In genomic region chr5:108747111-108748009, GRCh38 we compare ENCODE assay signal across 8 cellular contexts. TPM values are rescaled to one million over a fixed set of nuclear protein-coding genes. Genes with fewer than 3 reads are reported as not detected.
DNase-seq lines count a peak whose midpoint lies in the region; ATAC-seq and TF ChIP-seq lines count a peak whose summit lies in the region.

Gene FER, plus strand, starts transcription at chr5:108747897. Its CDS starts 50,286 bp downstream, at chr5:108798183.

- H3K27me3 Mint-ChIP-seq in activated CD8-positive, alpha-beta T cell treated with anti-CD3 and anti-CD28 coated beads for 36 hours: peaks cover 3% of the 10 kb centered on the region

- no peaks in the 10 kb centered on the region for H3K36me3 ChIP-seq in muscle layer of colon (ENCODE audit: insufficient read depth, low read length)

- H3K4me1 ChIP-seq in muscle layer of colon (ENCODE audit: insufficient read depth, low read length): no peaks in the 10 kb centered on the region

- intact Hi-C loops in activated CD8-positive, alpha-beta T cell treated with anti-CD3 and anti-CD28 coated beads for 36 hours (cut with micrococcal nuclease): loop anchor here (5.0 kb wide), 1 partner anchor 665 kb away; no protein-coding TSS in a partner anchor

- H3K27me3 ChIP-seq in muscle layer of colon (ENCODE audit: control insufficient read depth in 1 of 2, insufficient read depth in 2 of 2, low read length in 2 of 2): no peaks in the 10 kb centered on the region

- H3K9me3 ChIP-seq in muscle layer of colon (ENCODE audit: low read length): no peaks in the 10 kb centered on the region

- H3K4me1 Mint-ChIP-seq in activated CD8-positive, alpha-beta T cell treated with anti-CD3 and anti-CD28 coated beads for 36 hours (ENCODE audit: low read depth): peaks cover 16% of the 10 kb centered on the region

- CTCF ChIA-PET in activated CD8-positive, alpha-beta T cell treated with anti-CD3 and anti-CD28 coated beads for 36 hours (lab: Charles Lee): no interaction called here

- H3K36me3 Mint-ChIP-seq in activated CD8-positive, alpha-beta T cell treated with anti-CD3 and anti-CD28 coated beads for 36 hours (ENCODE audit: low read depth): no peaks in the 10 kb centered on the region

- H3K4me3 Mint-ChIP-seq in activated CD8-positive, alpha-beta T cell treated with anti-CD3 and anti-CD28 coated beads for 36 hours: peak within 1 kb of the TSS; percentile 85

- peak within 1 kb of the TSS; percentile 59 for H3K4me3 ChIP-seq in LNCaP clone FGC (ENCODE audit: low read depth, low read length)
- H3K4me3 ChIP-seq in epithelial cell of esophagus (ENCODE audit: low read length): peak within 1 kb of the TSS; percentile 88
- peak within 1 kb of the TSS; percentile 97 to 99 for H3K4me3 ChIP-seq in muscle layer of colon (ENCODE audit: low read depth in 1 of 2, low read length in 2 of 2)

- DNase-seq in GDM1 (lab: John Stamatoyannopoulos, UW) (peak; percentile 25), H4 (ENCODE audit: low spot score) (peak; percentile 60), LNCaP clone FGC (ENCODE audit: low read depth) (no peak), epithelial cell of esophagus (ENCODE audit: low read depth) (peak; percentile 96), NCI-H2196 (lab: John Stamatoyannopoulos, UW; ENCODE audit: unreplicated experiment) (no peak)
- peak; percentile 71 for DNase-seq in activated CD8-positive, alpha-beta T cell treated with anti-CD3 and anti-CD28 coated beads for 36 hours

- H3K27ac ChIP-seq in muscle layer of colon (ENCODE audit: low read depth, low read length): peak within 1 kb of the TSS; percentile 98
- peak within 1 kb of the TSS; percentile 88 for H3K27ac ChIP-seq in temporal lobe (ENCODE audit: low read depth, low read length)

- TF ChIP-seq CTCF in LNCaP clone FGC (IDR thresholded peaks at IDR 0.05; ENCODE audit: control insufficient read depth, extremely low read depth, insufficient read depth) (no peak), epithelial cell of esophagus (IDR thresholded peaks at IDR 0.05; ENCODE audit: insufficient read depth, low read depth, low read length, missing control alignments) (no peak)
- TF ChIP-seq CTCF in activated CD8-positive, alpha-beta T cell treated with anti-CD3 and anti-CD28 coated beads for 36 hours (IDR thresholded peaks at IDR 0.05): no peak

- POLR2A ChIA-PET in activated CD8-positive, alpha-beta T cell treated with anti-CD3 and anti-CD28 coated beads for 36 hours (lab: Charles Lee): interaction anchor here (4.3 kb wide), 1 partner anchor 19 kb away, joined by 29 read pairs; no protein-coding TSS in a partner anchor

- peak within 1 kb of the TSS; percentile 99 for H3K9ac ChIP-seq in muscle layer of colon (ENCODE audit: low read length)

- H3K9me3 Mint-ChIP-seq in activated CD8-positive, alpha-beta T cell treated with anti-CD3 and anti-CD28 coated beads for 36 hours: no peaks in the 10 kb centered on the region

- peak within 1 kb of the TSS; percentile 93 for H3K27ac Mint-ChIP-seq in activated CD8-positive, alpha-beta T cell treated with anti-CD3 and anti-CD28 coated beads for 36 hours

- peak; percentile 47 for ATAC-seq in activated CD8-positive, alpha-beta T cell treated with anti-CD3 and anti-CD28 coated beads for 36 hours

RNA-seq across cellular contexts. Expression of gene FER, which starts in this region (rescaled TPM):
- 23.3 and 29.3 TPM in 2 replicates for total RNA-seq in H4 (2014; rRNA removed; shearing (Covaris generic))
- 1 to 10 TPM; 9.0 to 9.8 TPM for total RNA-seq in activated CD8-positive, alpha-beta T cell treated with anti-CD3 and anti-CD28 coated beads for 36 hours
- total RNA-seq in temporal lobe: 63.7 TPM

Comparison
In these comparisons a context has a peak if more than half of its experiments do, and no peak if none do; other contexts are left out.
1. DNase-seq: peak in GDM1 (single experiment), H4 (single experiment), activated CD8-positive, alpha-beta T cell treated with anti-CD3 and anti-CD28 coated beads for 36 hours (single experiment) and epithelial cell of esophagus (single experiment); none in LNCaP clone FGC (single experiment) and NCI-H2196 (single experiment).
2. Peak in every context shown above with its lines, with median percentiles within 50 percentile points of each other: H3K4me3 ChIP-seq.